ENCODE assay signal across 24 cellular contexts in the genomic region with DNA sequence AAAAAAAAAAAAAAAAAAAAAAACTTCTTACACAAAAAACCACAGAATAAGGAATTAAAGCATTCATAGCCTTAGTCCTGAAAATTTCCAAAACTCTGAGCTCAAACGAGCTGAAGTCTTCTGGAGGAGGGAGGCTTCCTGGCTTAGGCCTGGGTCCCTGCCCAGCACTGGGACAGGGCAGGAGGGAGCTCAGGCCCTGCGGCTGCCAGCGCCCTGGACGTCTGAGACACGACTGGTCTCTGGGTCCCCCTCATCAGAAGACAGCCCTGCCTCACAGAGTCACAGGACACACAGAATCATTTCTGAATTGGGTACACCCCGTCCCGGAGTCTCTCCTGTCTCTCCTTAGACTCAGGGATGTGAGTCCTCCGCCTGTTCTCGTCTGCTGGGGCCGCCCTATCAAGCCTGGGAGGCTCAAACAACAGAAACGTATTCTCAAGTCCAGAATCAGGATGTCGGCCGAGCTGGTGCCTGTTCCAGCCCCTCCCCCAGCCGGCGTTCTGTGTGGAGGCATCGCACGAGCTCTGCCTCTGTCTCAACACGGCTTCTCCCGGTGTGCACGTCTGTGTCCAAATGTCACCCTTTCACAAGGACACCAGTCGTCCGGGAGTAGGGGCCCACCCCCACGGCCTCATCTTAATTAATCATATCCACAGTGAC. TPM values are rescaled to one million over a fixed set of nuclear protein-coding genes. Genes with fewer than 3 reads are reported as not detected.
DNase-seq lines count a peak whose midpoint lies in the region; ATAC-seq, FAIRE-seq and TF ChIP-seq lines count a peak whose summit lies in the region.
"Had no signal": no experiment of that assay in that cellular context is flagged by ENCODE, and none has a peak within 500 bp of the region (broad histone marks: within the 10 kb centered on the region; RNA-seq: fewer than 3 reads in every experiment).

No MANE protein-coding gene starts in this region.

- peak overlapping the region; percentile 39; the same call in 1 of the 2 replicates for H3K27ac ChIP-seq in GM23338 (ENCODE audit: low read depth)
- no peak overlapping the region for H3K27ac ChIP-seq in endothelial cell of umbilical vein (ENCODE audit: insufficient read depth, low read depth, low read length)
- H3K27ac ChIP-seq in layer of hippocampus (ENCODE audit: low read depth, low read length): peak overlapping the region; percentile 57
- H3K27ac ChIP-seq: left lung, RWPE1 had no signal

- no TSS peak for BruUV-seq in endothelial cell of umbilical vein (replicated peaks; lab: Mats Ljungman, UMichigan)

- H3K9ac ChIP-seq in endothelial cell of umbilical vein (replicated peaks; ENCODE audit: extremely low read depth, insufficient read depth, low read length): no peak overlapping the region

- no peaks in the 10 kb centered on the region; the same call in 2 of the 3 replicates for H3K9me3 Mint-ChIP-seq in GM23338
- H3K9me3 Mint-ChIP-seq: activated CD4-positive, alpha-beta T cell treated with anti-CD3 and anti-CD28 coated beads, Interleukin-2, amount 10 ng/mL, durations not matched to agents 7 days and 5 days; central memory CD8-positive, alpha-beta T cell; stimulated activated effector memory CD8-positive, alpha-beta T cell treated with anti-CD3 and anti-CD28 coated beads, Interleukin-12 subunit alpha, Interleukin-12 subunit beta, amount 100 ng/mL, for 72 hours had no signal

- peaks cover 11% of the 10 kb centered on the region for H4K20me1 ChIP-seq in GM23338 (replicated peaks; ENCODE audit: insufficient read depth)
- H4K20me1 ChIP-seq in endothelial cell of umbilical vein (replicated peaks; ENCODE audit: control insufficient read depth, extremely low read depth, insufficient read depth, low read length): no peaks in the 10 kb centered on the region

- H3K4me1 Mint-ChIP-seq in GM23338: peaks cover 5% of the 10 kb centered on the region
- H3K4me1 Mint-ChIP-seq: central memory CD8-positive, alpha-beta T cell had no signal

- no peaks in the 10 kb centered on the region for H3K9me3 ChIP-seq in endothelial cell of umbilical vein (replicated peaks; ENCODE audit: control insufficient read depth, insufficient read depth, low read length)
- H3K9me3 ChIP-seq: HAP-1, left lung, tibial nerve had no signal

- no peaks in the 10 kb centered on the region for H3K27me3 ChIP-seq in GM23338 (ENCODE audit: insufficient read depth)
- H3K27me3 ChIP-seq in endothelial cell of umbilical vein (ENCODE audit: control insufficient read depth in 2 of 2, insufficient read depth in 2 of 2, low read length in 2 of 2): no peaks in the 10 kb centered on the region
- no peaks in the 10 kb centered on the region for H3K27me3 ChIP-seq in layer of hippocampus (ENCODE audit: control insufficient read depth, insufficient read depth, low read length)
- H3K27me3 ChIP-seq: left lung, tibial nerve had no signal

- H3K36me3 Mint-ChIP-seq in GM23338 (ENCODE audit: low read depth): peaks cover 3% of the 10 kb centered on the region; the same call in 1 of the 3 replicates
- H3K36me3 Mint-ChIP-seq: CD4-positive, CD25-positive, alpha-beta regulatory T cell; stimulated activated effector memory CD8-positive, alpha-beta T cell treated with anti-CD3 and anti-CD28 coated beads, Interleukin-12 subunit alpha, Interleukin-12 subunit beta, amount 100 ng/mL, for 72 hours had no signal

- FAIRE-seq in endothelial cell of umbilical vein (lab: Jason Lieb, UNC): no peak
- FAIRE-seq: TTC549 had no signal

- H3F3A ChIP-seq in GM23338 (replicated peaks; ENCODE audit: low read depth): peaks cover 9% of the 10 kb centered on the region; the same call in 1 of the 2 replicates

- ATAC-seq in GM23338 (no peak; the same call in 1 of the 3 replicates), HG03432 (IDR thresholded peaks at IDR 0.05; ENCODE audit: unreplicated experiment) (no peak)
- ATAC-seq: left lung; stimulated activated effector memory CD8-positive, alpha-beta T cell treated with anti-CD3 and anti-CD28 coated beads, Interleukin-12 subunit alpha, Interleukin-12 subunit beta, amount 100 ng/mL, for 72 hours had no signal

- peaks cover 6% of the 10 kb centered on the region; the same call in 1 of the 2 replicates for H3K4me1 ChIP-seq in GM23338 (ENCODE audit: insufficient read depth)
- no peaks in the 10 kb centered on the region for H3K4me1 ChIP-seq in endothelial cell of umbilical vein (ENCODE audit: control insufficient read depth, extremely low read depth, insufficient read depth, low read length)
- H3K4me1 ChIP-seq: HAP-1, left lung had no signal

- H2AFZ ChIP-seq in GM23338: no peak overlapping the region
- H2AFZ ChIP-seq in endothelial cell of umbilical vein (ENCODE audit: low read depth, low read length): peak overlapping the region; percentile 7

- H3K36me3 ChIP-seq in GM23338 (ENCODE audit: insufficient read depth) (no peaks in the 10 kb centered on the region), endothelial cell of umbilical vein (ENCODE audit: control insufficient read depth in 2 of 2, extremely low read depth in 1 of 2, insufficient read depth in 2 of 2, low read length in 2 of 2) (no peaks in the 10 kb centered on the region)
- H3K36me3 ChIP-seq: HAP-1 had no signal

- H3K9me2 ChIP-seq in GM23338 (ENCODE audit: insufficient read depth): no peaks in the 10 kb centered on the region

- no peak for TF ChIP-seq POLR2A in endothelial cell of umbilical vein (IDR thresholded peaks at IDR 0.05; ENCODE audit: low read depth, low read length)

- POLR2A ChIA-PET in endothelial cell of umbilical vein (lab: Charles Lee): no interaction called here

- intact Hi-C loops in endothelial cell of umbilical vein (cut with micrococcal nuclease): no loop called here

- CTCF ChIA-PET in endothelial cell of umbilical vein (lab: Charles Lee): interaction anchor here (0.7 to 1.5 kb wide), 5 partner anchors 9 to 210 kb away, joined by 3 to 7 read pairs (median 3); no protein-coding TSS in a partner anchor

- H3K27ac Mint-ChIP-seq in GM23338: peak overlapping the region; percentile 81; the same call in 1 of the 2 replicates
- H3K27ac Mint-ChIP-seq: activated CD4-positive, alpha-beta T cell treated with anti-CD3 and anti-CD28 coated beads, Interleukin-2, amount 10 ng/mL, durations not matched to agents 7 days and 5 days; CD4-positive, CD25-positive, alpha-beta regulatory T cell; stimulated activated effector memory CD8-positive, alpha-beta T cell treated with anti-CD3 and anti-CD28 coated beads, Interleukin-12 subunit alpha, Interleukin-12 subunit beta, amount 100 ng/mL, for 72 hours had no signal

- DNase-seq in GM23338 (ENCODE audit: low spot score) (no peak), endothelial cell of umbilical vein (ENCODE audit: low read depth, low spot score) (no peak), retina (peak; percentile 46), kidney tubule cell (ENCODE audit: low spot score) (no peak), cortex of kidney (lab: John Stamatoyannopoulos, UW) (no peak), COLO668 (lab: John Stamatoyannopoulos, UW; ENCODE audit: unreplicated experiment) (no peak)
- DNase-seq: activated CD4-positive, alpha-beta T cell treated with anti-CD3 and anti-CD28 coated beads, Interleukin-2, amount 10 ng/mL, durations not matched to agents 7 days and 5 days; activated gamma-delta T cell; amniotic stem cell; CD4-positive, CD25-positive, alpha-beta regulatory T cell; left lung; NCI-H1105; NCI-H2107; NCI-H524; stimulated activated CD4-positive, alpha-beta T cell treated with anti-CD3 and anti-CD28 coated beads, Interleukin-15, amount 100 ng/mL, for 24 hours; SW 1271 had no signal

- H3K79me2 ChIP-seq in GM23338 (replicated peaks; ENCODE audit: insufficient read depth) (peaks cover 13% of the 10 kb centered on the region), endothelial cell of umbilical vein (ENCODE audit: control insufficient read depth, insufficient read depth, low read length) (no peaks in the 10 kb centered on the region)

- no peaks in the 10 kb centered on the region for H3K9me1 ChIP-seq in endothelial cell of umbilical vein (replicated peaks; ENCODE audit: control insufficient read depth, extremely low read depth, insufficient read depth, low read length)

- H3K4me2 ChIP-seq in GM23338 (no peak overlapping the region), endothelial cell of umbilical vein (ENCODE audit: insufficient read depth, low read length) (no peak overlapping the region)

- dilution Hi-C loops in endothelial cell of umbilical vein (cut with MboI; ENCODE audit: extremely low pct_ligation_motif_present, low sequenced_read_pairs): no loop called here

- H3K4me3 ChIP-seq in GM23338: no peak overlapping the region
- H3K4me3 ChIP-seq in endothelial cell of umbilical vein (replicated peaks in 1 of 3; ENCODE audit: insufficient read depth in 1 of 3, low read depth in 1 of 3, low read length in 3 of 3): no peak overlapping the region
- H3K4me3 ChIP-seq: HAP-1, left lung, tibial nerve had no signal

- peaks cover 10% of the 10 kb centered on the region for H3K27me3 Mint-ChIP-seq in GM23338 (ENCODE audit: insufficient read depth, low read depth, poor library complexity)

- TF ChIP-seq CTCF in GM23338 (conservative IDR thresholded peaks at IDR 0.05; ENCODE audit: low read depth in 2 of 2) (no peak), endothelial cell of umbilical vein (IDR thresholded peaks at IDR 0.05; ENCODE audit: extremely low read depth in 1 of 2, insufficient read depth in 1 of 2, low read depth in 1 of 2, low read length in 2 of 2) (no peak)

- H3K4me3 Mint-ChIP-seq in GM23338: no peak overlapping the region; the same call in 2 of the 3 replicates
- H3K4me3 Mint-ChIP-seq: activated CD4-positive, alpha-beta T cell treated with anti-CD3 and anti-CD28 coated beads, Interleukin-2, amount 10 ng/mL, durations not matched to agents 7 days and 5 days; CD4-positive, CD25-positive, alpha-beta regulatory T cell; central memory CD8-positive, alpha-beta T cell; stimulated activated effector memory CD8-positive, alpha-beta T cell treated with anti-CD3 and anti-CD28 coated beads, Interleukin-12 subunit alpha, Interleukin-12 subunit beta, amount 100 ng/mL, for 72 hours had no signal

RNA-seq across cellular contexts. Expression of gene ZBTB46, which starts 39.4 kb away (rescaled TPM):
- 23.0 and 26.9 TPM in 2 replicates for total RNA-seq in GM23338 (2014; rRNA removed; shearing (Covaris generic))
- 3.2 TPM in 2 replicates for polyA plus RNA-seq in GM23338 (2016; fragmentation: Nextera tagmentation; extraction: Ambion mirVana)
- total RNA-seq in endothelial cell of umbilical vein: 4.3 and 7.1 TPM in 2 replicates
- 1.3 TPM in 2 replicates for polyA plus RNA-seq in endothelial cell of umbilical vein
- polyA plus RNA-seq in endothelial cell of umbilical vein (2011; cell fraction: cytosol; rRNA removed): 0.76 and 1.3 TPM in 2 replicates
- polyA plus RNA-seq in endothelial cell of umbilical vein (2011; cell fraction: nucleus; rRNA removed): 2.0 and 2.3 TPM in 2 replicates
- polyA plus RNA-seq in endothelial cell of umbilical vein (2012): 1.7 and 2.5 TPM in 2 replicates
- 5.8 and 6.6 TPM in 2 replicates for polyA minus RNA-seq in endothelial cell of umbilical vein
- polyA minus RNA-seq in endothelial cell of umbilical vein (2011; cell fraction: cytosol; rRNA and poly(A)+ RNA removed): 18.6 TPM
- 2.4 and 3.6 TPM in 2 replicates for polyA minus RNA-seq in endothelial cell of umbilical vein (2011; cell fraction: nucleus; rRNA and poly(A)+ RNA removed)
- total RNA-seq: activated CD4-positive, alpha-beta T cell treated with anti-CD3 and anti-CD28 coated beads, Interleukin-2, amount 10 ng/mL, durations not matched to agents 7 days and 5 days had no signal

RNA-seq across cellular contexts. Expression of gene SLC2A4RG, which starts 52.1 kb away (rescaled TPM):
- 33.8 and 42.0 TPM in 2 replicates for total RNA-seq in GM23338 (2014; rRNA removed; shearing (Covaris generic))
- 22.8 and 25.3 TPM in 2 replicates for polyA plus RNA-seq in GM23338 (2016; fragmentation: Nextera tagmentation; extraction: Ambion mirVana)
- total RNA-seq in endothelial cell of umbilical vein: 69.3 and 69.4 TPM in 2 replicates
- 41.7 and 66.5 TPM in 2 replicates for polyA plus RNA-seq in endothelial cell of umbilical vein
- 25.5 and 38.8 TPM in 2 replicates for polyA plus RNA-seq in endothelial cell of umbilical vein (2011; cell fraction: cytosol; rRNA removed)
- 76.9 and 100 TPM in 2 replicates for polyA plus RNA-seq in endothelial cell of umbilical vein (2011; cell fraction: nucleus; rRNA removed)
- 34.9 and 60.2 TPM in 2 replicates for polyA plus RNA-seq in endothelial cell of umbilical vein (2012)
- polyA minus RNA-seq in endothelial cell of umbilical vein: 13.1 and 22.9 TPM in 2 replicates
- polyA minus RNA-seq in endothelial cell of umbilical vein (2011; cell fraction: cytosol; rRNA and poly(A)+ RNA removed): 30.2 TPM
- polyA minus RNA-seq in endothelial cell of umbilical vein (2011; cell fraction: nucleus; rRNA and poly(A)+ RNA removed): 8.3 and 20.7 TPM in 2 replicates

RNA-seq across cellular contexts. Expression of gene LIME1, which starts 55.2 kb away (rescaled TPM):
- 3.6 and 12.2 TPM in 2 replicates for total RNA-seq in GM23338 (2014; rRNA removed; shearing (Covaris generic))
- polyA plus RNA-seq in GM23338 (2016; fragmentation: Nextera tagmentation; extraction: Ambion mirVana) (4.7 and 7.4 TPM in 2 replicates), endothelial cell of umbilical vein (10.7 and 16.3 TPM in 2 replicates)
- 11.5 and 12.2 TPM in 2 replicates for total RNA-seq in endothelial cell of umbilical vein
- 1.0 and 2.9 TPM in 2 replicates for polyA plus RNA-seq in endothelial cell of umbilical vein (2011; cell fraction: cytosol; rRNA removed)
- 42.5 and 46.6 TPM in 2 replicates for polyA plus RNA-seq in endothelial cell of umbilical vein (2011; cell fraction: nucleus; rRNA removed)
- polyA plus RNA-seq in endothelial cell of umbilical vein (2012): 4.2 and 5.4 TPM in 2 replicates
- 0.59 and 2.5 TPM in 2 replicates for polyA minus RNA-seq in endothelial cell of umbilical vein
- polyA minus RNA-seq in endothelial cell of umbilical vein (2011; cell fraction: cytosol; rRNA and poly(A)+ RNA removed): 3.2 TPM
- 4.1 and 8.6 TPM in 2 replicates for polyA minus RNA-seq in endothelial cell of umbilical vein (2011; cell fraction: nucleus; rRNA and poly(A)+ RNA removed)
